19 cellular contexts compared by ENCODE assay signal in the genomic region with DNA sequence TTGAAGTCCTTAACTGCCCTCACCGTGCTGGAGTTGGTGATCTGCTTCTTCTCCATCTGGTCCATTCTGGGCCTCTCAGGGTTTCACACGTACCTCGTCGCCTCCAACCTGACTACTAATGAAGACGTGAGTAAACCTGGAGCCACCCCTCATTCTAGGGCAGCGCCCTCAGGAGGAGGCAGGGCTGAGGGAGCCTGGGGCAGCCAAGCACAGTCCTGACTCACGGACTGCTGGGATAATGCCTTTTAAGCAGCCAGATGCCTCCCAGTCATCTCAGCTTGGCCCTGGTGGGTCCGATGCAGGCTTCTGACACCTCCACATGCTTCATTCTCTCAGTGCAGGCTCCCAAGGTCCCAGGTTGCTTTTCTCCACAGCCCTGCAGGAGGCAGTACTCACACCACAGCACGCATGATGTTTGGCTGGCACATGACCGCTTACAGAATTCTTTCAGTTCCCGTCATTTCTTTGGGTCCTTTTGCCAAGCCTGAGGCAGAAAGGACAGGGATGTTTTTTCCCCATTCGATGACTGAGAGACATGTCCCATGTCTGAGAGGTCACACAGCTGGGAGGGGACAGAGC. TPM values are rescaled to one million over a fixed set of nuclear protein-coding genes. Genes with fewer than 3 reads are reported as not detected.
DNase-seq lines count a peak whose midpoint lies in the region; ATAC-seq and TF ChIP-seq lines count a peak whose summit lies in the region.
"Had no signal": no experiment of that assay in that cellular context is flagged by ENCODE, and none has a peak within 500 bp of the region (broad histone marks: within the 10 kb centered on the region; RNA-seq: fewer than 3 reads in every experiment).

No MANE protein-coding gene starts in this region.

- no peaks in the 10 kb centered on the region for H3K79me2 ChIP-seq in H9 (ENCODE audit: insufficient read depth, low read length)

- no peak for ATAC-seq in activated naive CD8-positive, alpha-beta T cell treated with anti-CD3 and anti-CD28 coated beads, Interleukin-2, amount 50 U/mL, for 24 hours
- no peak for ATAC-seq in HG03442 (IDR thresholded peaks at IDR 0.05; ENCODE audit: unreplicated experiment)
- ATAC-seq: sciatic nerve had no signal

- H3K27ac Mint-ChIP-seq in H9, result peak overlapping the region in 1 of 3 experiments; percentile 23; a peak in 3 of 7 replicates
- no peak overlapping the region for H3K27ac Mint-ChIP-seq in activated naive CD8-positive, alpha-beta T cell treated with anti-CD3 and anti-CD28 coated beads, Interleukin-2, amount 50 U/mL, for 24 hours
- no peak overlapping the region for H3K27ac Mint-ChIP-seq in activated CD4-positive, alpha-beta T cell treated with anti-CD3 and anti-CD28 coated beads, Interleukin-2, amount 10 ng/mL, durations not matched to agents 7 days and 5 days

- H3K9ac ChIP-seq in H9 (ENCODE audit: extremely low read depth, insufficient read length, low read length), result no peak overlapping the region
- H3K9ac ChIP-seq: KMS-11 had no signal

- H3K9me3 Mint-ChIP-seq in H9, result no peaks in the 10 kb centered on the region
- H3K9me3 Mint-ChIP-seq in activated naive CD8-positive, alpha-beta T cell treated with anti-CD3 and anti-CD28 coated beads, Interleukin-2, amount 50 U/mL, for 24 hours, result no peaks in the 10 kb centered on the region
- H3K9me3 Mint-ChIP-seq in activated CD4-positive, alpha-beta T cell treated with anti-CD3 and anti-CD28 coated beads, Interleukin-2, amount 10 ng/mL, durations not matched to agents 7 days and 5 days, result no peaks in the 10 kb centered on the region
- H3K9me3 Mint-ChIP-seq: activated naive CD8-positive, alpha-beta T cell treated with anti-CD3 and anti-CD28 coated beads, Interleukin-2, amount 10 ng/mL, durations not matched to agents 7 days and 5 days; activated T-cell treated with anti-CD3 and anti-CD28 coated beads, Interleukin-2, amount 50 U/mL, for 24 hours had no signal

- no peak overlapping the region for H3K14ac ChIP-seq in H9 (ENCODE audit: insufficient read depth, low read length)

- no peak overlapping the region for H3K4me2 ChIP-seq in H9 (ENCODE audit: insufficient read depth, insufficient read length, low read length)
- H3K4me2 ChIP-seq: KMS-11 had no signal

- H3K79me1 ChIP-seq in H9 (ENCODE audit: insufficient read depth, low read depth, low read length, poor library complexity, severe bottlenecking), result no peaks in the 10 kb centered on the region

- no peak overlapping the region for H2BK120ac ChIP-seq in H9 (ENCODE audit: low read depth, low read length, poor library complexity, severe bottlenecking)

- H3K23ac ChIP-seq in H9 (ENCODE audit: insufficient read length, low read depth, low read length), result no peak overlapping the region

- H3K4me1 ChIP-seq in H9 (ENCODE audit: insufficient read depth, low read length) (no peaks in the 10 kb centered on the region), A673 (ENCODE audit: insufficient read depth, low read length, poor library complexity, severe bottlenecking) (no peaks in the 10 kb centered on the region)

- intact Hi-C loops in A673 (cut with micrococcal nuclease; ENCODE audit: unreplicated experiment), result no loop called here

- no TSS peak for BruUV-seq in A673 (replicated peaks; lab: Mats Ljungman, UMichigan)

- H3K4me1 Mint-ChIP-seq in H9, result peaks cover 8 to 11% of the 10 kb centered on the region in 2 experiments
- no peaks in the 10 kb centered on the region for H3K4me1 Mint-ChIP-seq in activated naive CD8-positive, alpha-beta T cell treated with anti-CD3 and anti-CD28 coated beads, Interleukin-2, amount 50 U/mL, for 24 hours
- H3K4me1 Mint-ChIP-seq in activated CD4-positive, alpha-beta T cell treated with anti-CD3 and anti-CD28 coated beads, Interleukin-2, amount 10 ng/mL, durations not matched to agents 7 days and 5 days, result no peaks in the 10 kb centered on the region

- DNase-seq in H9 (no peak), astrocyte of the cerebellum (ENCODE audit: low read depth) (no peak), fibroblast of mammary gland (ENCODE audit: low read depth) (no peak), A673 (ENCODE audit: low spot score) (no peak)
- DNase-seq in activated naive CD8-positive, alpha-beta T cell treated with anti-CD3 and anti-CD28 coated beads, Interleukin-2, amount 50 U/mL, for 24 hours, result no peak
- DNase-seq in activated CD4-positive, alpha-beta T cell treated with anti-CD3 and anti-CD28 coated beads, Interleukin-2, amount 10 ng/mL, durations not matched to agents 7 days and 5 days, result no peak
- DNase-seq: activated CD4-positive, alpha-beta T cell treated with anti-CD3 and anti-CD28 coated beads, Interleukin-2, amount 50 U/mL, for 4 hours; activated naive CD8-positive, alpha-beta T cell treated with anti-CD3 and anti-CD28 coated beads, Interleukin-2, amount 10 ng/mL, durations not matched to agents 7 days and 5 days; activated T-cell treated with anti-CD3 and anti-CD28 coated beads, Interleukin-2, amount 50 U/mL, for 24 hours; H7; left ventricle myocardium inferior; NCI-H69; Peyer's patch; stimulated activated CD4-positive, alpha-beta T cell treated with anti-CD3 and anti-CD28 coated beads, Interleukin-1b, Interleukin-23, amount 100 ng/mL, for 48 hours had no signal

- no peak overlapping the region for H3K4me3 Mint-ChIP-seq in H9
- H3K4me3 Mint-ChIP-seq in activated naive CD8-positive, alpha-beta T cell treated with anti-CD3 and anti-CD28 coated beads, Interleukin-2, amount 50 U/mL, for 24 hours, result no peak overlapping the region
- no peak overlapping the region for H3K4me3 Mint-ChIP-seq in activated CD4-positive, alpha-beta T cell treated with anti-CD3 and anti-CD28 coated beads, Interleukin-2, amount 10 ng/mL, durations not matched to agents 7 days and 5 days
- H3K4me3 Mint-ChIP-seq: activated naive CD8-positive, alpha-beta T cell treated with anti-CD3 and anti-CD28 coated beads, Interleukin-2, amount 10 ng/mL, durations not matched to agents 7 days and 5 days; activated T-cell treated with anti-CD3 and anti-CD28 coated beads, Interleukin-2, amount 50 U/mL, for 24 hours had no signal

- POLR2A ChIA-PET in activated CD4-positive, alpha-beta T cell treated with anti-CD3 and anti-CD28 coated beads, Interleukin-2, amount 10 ng/mL, durations not matched to agents 7 days and 5 days (lab: Charles Lee), result no interaction called here
- POLR2A ChIA-PET in A673 (lab: Charles Lee; ENCODE audit: low non-redundant PET), result no interaction called here

- H3K27me3 ChIP-seq in H9 (ENCODE audit: insufficient read depth, low read length) (no peaks in the 10 kb centered on the region), A673 (replicated peaks; ENCODE audit: insufficient read depth, low read depth, low read length, poor library complexity) (no peaks in the 10 kb centered on the region)
- H3K27me3 ChIP-seq: cardiac muscle cell, Peyer's patch had no signal

- TF ChIP-seq CTCF in 22Rv1 (IDR thresholded peaks at IDR 0.05), result peak; percentile 11; the same call in 1 of the 2 replicates
- TF ChIP-seq CTCF in H9 (conservative IDR thresholded peaks at IDR 0.05), result peak; percentile 29; the same call in 1 of the 3 replicates
- TF ChIP-seq CTCF in astrocyte of the cerebellum (IDR thresholded peaks at IDR 0.05; ENCODE audit: low read depth, low read length, missing control alignments), result peak; percentile 23
- TF ChIP-seq CTCF in fibroblast of mammary gland (conservative IDR thresholded peaks at IDR 0.05; ENCODE audit: control insufficient read depth, insufficient read depth, low read depth, low read length), result peak; percentile 3
- TF ChIP-seq CTCF in A673 (conservative IDR thresholded peaks at IDR 0.05; ENCODE audit: low read depth, low read length), result no peak

- in situ Hi-C loops in astrocyte of the cerebellum (cut with HindIII; ENCODE audit: low sequenced_read_pairs), result no loop called here

- H3K4ac ChIP-seq in H9 (ENCODE audit: low read depth, low read length), result no peak overlapping the region

- no peak overlapping the region for H2AK5ac ChIP-seq in H9 (ENCODE audit: insufficient read length, low read length)

- WGBS in H9 (ENCODE audit: extremely low coverage, insufficient read length, low lambda C conversion rate), result no CpG with 5 or more reads among the region's 12 CpGs

- no peak overlapping the region for H3K4me3 ChIP-seq in astrocyte of the cerebellum (ENCODE audit: low read depth, low read length)
- no peak overlapping the region for H3K4me3 ChIP-seq in fibroblast of mammary gland (ENCODE audit: control insufficient read depth, low read depth, low read length)
- H3K4me3 ChIP-seq in A673 (ENCODE audit: low read depth, low read length, poor library complexity, severe bottlenecking), result no peak overlapping the region
- H3K4me3 ChIP-seq: cardiac muscle cell, left ventricle myocardium inferior, Peyer's patch had no signal

- H2AFZ ChIP-seq in H9 (ENCODE audit: low read length), result no peak overlapping the region

- peaks cover 60% of the 10 kb centered on the region for H3K36me3 ChIP-seq in A673 (ENCODE audit: insufficient read depth, low read length, poor library complexity, severe bottlenecking)

- no peak overlapping the region for H2BK15ac ChIP-seq in H9 (ENCODE audit: low read depth, low read length)

- no peaks in the 10 kb centered on the region for H4K20me1 ChIP-seq in H9 (ENCODE audit: control insufficient read depth, insufficient read depth, insufficient read length)

- H4K8ac ChIP-seq in H9 (replicated peaks; ENCODE audit: insufficient read length, low read depth, low read length), result no peak overlapping the region

- H3K23me2 ChIP-seq in H9 (ENCODE audit: insufficient read length, low read depth, low read length, poor library complexity, severe bottlenecking), result no peaks in the 10 kb centered on the region

- CTCF ChIA-PET in activated CD4-positive, alpha-beta T cell treated with anti-CD3 and anti-CD28 coated beads, Interleukin-2, amount 10 ng/mL, durations not matched to agents 7 days and 5 days (lab: Charles Lee), result interaction anchor here (1.2 to 1.4 kb wide), 4 partner anchors 10 to 381 kb away, joined by 3 read pairs; no protein-coding TSS in a partner anchor
- CTCF ChIA-PET in A673 (lab: Charles Lee), result no interaction called here

- no peak overlapping the region for H3T11ph ChIP-seq in H9 (ENCODE audit: low read length)

- no peak overlapping the region for H4K5ac ChIP-seq in H9 (ENCODE audit: insufficient read length, low read depth, low read length)

- H3K56ac ChIP-seq in H9 (ENCODE audit: insufficient read length, low read depth, low read length), result no peak overlapping the region

- no peaks in the 10 kb centered on the region for H3K27me3 Mint-ChIP-seq in H9 (ENCODE audit: low read depth)
- no peaks in the 10 kb centered on the region for H3K27me3 Mint-ChIP-seq in activated naive CD8-positive, alpha-beta T cell treated with anti-CD3 and anti-CD28 coated beads, Interleukin-2, amount 50 U/mL, for 24 hours
- H3K27me3 Mint-ChIP-seq in activated CD4-positive, alpha-beta T cell treated with anti-CD3 and anti-CD28 coated beads, Interleukin-2, amount 10 ng/mL, durations not matched to agents 7 days and 5 days, result no peaks in the 10 kb centered on the region
- H3K27me3 Mint-ChIP-seq: activated naive CD8-positive, alpha-beta T cell treated with anti-CD3 and anti-CD28 coated beads, Interleukin-2, amount 10 ng/mL, durations not matched to agents 7 days and 5 days; activated T-cell treated with anti-CD3 and anti-CD28 coated beads, Interleukin-2, amount 50 U/mL, for 24 hours had no signal

- H2BK12ac ChIP-seq in H9 (ENCODE audit: insufficient read length, low read depth, low read length), result no peak overlapping the region

- H3K36me3 Mint-ChIP-seq in H9 (ENCODE audit: insufficient read depth in 1 of 3, low read depth in 3 of 3), result peaks cover 27 to 75% (median 57%) of the 10 kb centered on the region in 3 experiments; a peak in 6 of 7 replicates
- H3K36me3 Mint-ChIP-seq in activated naive CD8-positive, alpha-beta T cell treated with anti-CD3 and anti-CD28 coated beads, Interleukin-2, amount 50 U/mL, for 24 hours (ENCODE audit: low read depth), result peaks cover 47% of the 10 kb centered on the region
- peaks cover 54% of the 10 kb centered on the region for H3K36me3 Mint-ChIP-seq in activated CD4-positive, alpha-beta T cell treated with anti-CD3 and anti-CD28 coated beads, Interleukin-2, amount 10 ng/mL, durations not matched to agents 7 days and 5 days (ENCODE audit: low read depth)

- H3K27ac ChIP-seq in 22Rv1, result no peak overlapping the region
- no peak overlapping the region for H3K27ac ChIP-seq in H9 (ENCODE audit: insufficient read length, low read depth, low read length)
- no peak overlapping the region for H3K27ac ChIP-seq in A673 (ENCODE audit: low read depth, low read length, poor library complexity, severe bottlenecking)
- H3K27ac ChIP-seq: cardiac muscle cell, KMS-11, left ventricle myocardium inferior had no signal

- H3K9me3 ChIP-seq in H9 (ENCODE audit: control insufficient read depth, low read depth, low read length) (no peaks in the 10 kb centered on the region), A673 (ENCODE audit: low read depth, low read length, poor library complexity, severe bottlenecking) (no peaks in the 10 kb centered on the region)
- H3K9me3 ChIP-seq: left ventricle myocardium inferior, Peyer's patch had no signal

- no peak overlapping the region for H4K91ac ChIP-seq in H9 (ENCODE audit: insufficient read length, low read depth, low read length)

- H3K18ac ChIP-seq in H9 (ENCODE audit: insufficient read length, low read depth, low read length), result no peak overlapping the region

- no peak overlapping the region for H2BK5ac ChIP-seq in H9 (ENCODE audit: insufficient read length, low read length)

- H2BK20ac ChIP-seq in H9 (ENCODE audit: low read depth, low read length, poor library complexity, severe bottlenecking), result no peak overlapping the region

RNA-seq across cellular contexts. Expression of gene SFN, which starts 11.8 kb away (rescaled TPM):
- total RNA-seq in H9 (2021) (3.8 and 4.3 TPM in 2 replicates), A673 (2021) (0.24 TPM in 1 of 2 replicates, not detected in the other)
- total RNA-seq in activated CD4-positive, alpha-beta T cell treated with anti-CD3 and anti-CD28 coated beads, Interleukin-2, amount 10 ng/mL, durations not matched to agents 7 days and 5 days, result 1 to 10 TPM; 2.4 to 3.0 TPM

RNA-seq across cellular contexts. Expression of gene ZDHHC18, which starts 24.7 kb away (rescaled TPM):
- total RNA-seq in H9 (2021) (33.1 and 38.9 TPM in 2 replicates), A673 (2021) (27.9 and 31.5 TPM in 2 replicates)
- 10 to 100 TPM; 45.1 to 55.0 TPM for total RNA-seq in activated CD4-positive, alpha-beta T cell treated with anti-CD3 and anti-CD28 coated beads, Interleukin-2, amount 10 ng/mL, durations not matched to agents 7 days and 5 days

RNA-seq across cellular contexts. Expression of gene GPN2, which starts 38.9 kb away (rescaled TPM):
- total RNA-seq in H9 (2021) (44.3 and 47.8 TPM in 2 replicates), A673 (2021) (40.8 and 41.4 TPM in 2 replicates)
- 10 to 100 TPM; 25.9 to 26.9 TPM for total RNA-seq in activated CD4-positive, alpha-beta T cell treated with anti-CD3 and anti-CD28 coated beads, Interleukin-2, amount 10 ng/mL, durations not matched to agents 7 days and 5 days

RNA-seq across cellular contexts. Expression of gene GPATCH3, which starts 49.1 kb away (rescaled TPM):
- total RNA-seq in H9 (2021) (19.4 and 21.2 TPM in 2 replicates), A673 (2021) (17.5 and 19.5 TPM in 2 replicates)
- total RNA-seq in activated CD4-positive, alpha-beta T cell treated with anti-CD3 and anti-CD28 coated beads, Interleukin-2, amount 10 ng/mL, durations not matched to agents 7 days and 5 days, result 10 to 100 TPM; 14.0 to 14.8 TPM
